Comparison of ENCODE assay signal across 15 cellular contexts in the genomic region with DNA sequence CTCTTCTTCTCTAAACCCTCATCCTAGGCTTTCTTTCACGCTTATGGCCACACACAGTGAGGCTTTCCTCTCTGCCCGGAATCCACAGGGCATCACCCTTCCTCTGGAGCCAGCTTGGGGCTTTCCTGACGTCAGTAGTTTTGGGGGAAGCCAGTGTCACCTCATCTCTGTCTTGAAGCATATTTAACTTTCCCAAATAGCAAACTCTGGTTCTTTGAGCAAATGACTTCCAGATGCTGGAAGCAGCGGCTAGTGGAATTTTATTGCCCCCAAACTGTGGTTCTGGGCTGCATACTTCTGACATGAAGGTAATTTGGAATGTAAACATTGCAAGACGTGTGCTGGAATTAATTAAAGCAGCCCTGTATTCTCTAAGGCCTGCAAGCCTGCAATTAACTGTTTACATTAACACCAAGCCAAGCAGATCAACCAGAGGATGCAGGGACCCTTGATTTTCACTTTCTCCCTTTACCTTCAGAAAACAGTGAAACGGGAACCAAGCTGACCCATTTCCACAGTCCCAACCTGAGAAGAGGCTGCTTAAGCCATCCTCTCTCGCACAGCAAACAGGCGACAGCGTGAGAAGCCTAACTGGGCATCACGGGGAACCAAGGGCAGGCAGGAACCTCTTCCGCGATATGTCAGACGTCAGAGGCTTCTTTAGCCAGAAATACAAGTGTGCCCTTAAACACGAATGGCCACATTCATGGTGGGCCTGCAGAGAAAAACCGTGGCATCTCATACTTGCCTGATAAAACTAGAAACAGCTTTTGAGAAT.
DNase-seq lines count a peak whose midpoint lies in the region; ATAC-seq and TF ChIP-seq lines count a peak whose summit lies in the region.
"Had no signal": no experiment of that assay in that cellular context is flagged by ENCODE, and none has a peak within 500 bp of the region (broad histone marks: within the 10 kb centered on the region; RNA-seq: fewer than 3 reads in every experiment).

No MANE protein-coding gene starts in this region.

- peaks cover 0 to 4% (median 0%) of the 10 kb centered on the region in 3 donors for H3K9me3 ChIP-seq in gastrocnemius medialis
- H3K9me3 ChIP-seq: colonic mucosa had no signal

- no peak overlapping the region for H3K27ac ChIP-seq in gastrocnemius medialis
- H3K27ac ChIP-seq: colonic mucosa, foreskin keratinocyte had no signal

- no peak for TF ChIP-seq POLR2A in gastrocnemius medialis (IDR thresholded peaks at IDR 0.05)

- H3K4me1 Mint-ChIP-seq in type B pancreatic cell (ENCODE audit: unreplicated experiment): peaks cover 22% of the 10 kb centered on the region
- H3K4me1 Mint-ChIP-seq: activated B cell treated with CpG ODN at 0.5 μM for 24 hours; activated naive CD4-positive, alpha-beta T cell treated with anti-CD3 and anti-CD28 coated beads, Interleukin-2, amount 50 U/mL, for 24 hours; stimulated activated memory B cell treated with anti-CD40 and anti-IgM and Interleukin-4, amounts not matched to agents 10 μg/mL and 1 μg/mL and 100 μg/mL, for 72 hours had no signal

- no peaks in the 10 kb centered on the region for H3K36me3 ChIP-seq in gastrocnemius medialis
- H3K36me3 ChIP-seq: colonic mucosa had no signal

- in situ Hi-C loops in astrocyte of the cerebellum (cut with HindIII; ENCODE audit: low sequenced_read_pairs): no loop called here
- in situ Hi-C loops in gastrocnemius medialis (cut with MboI; ENCODE audit: low sequenced_read_pairs in 4 of 4): no loop called here

- TF ChIP-seq CTCF in astrocyte of the cerebellum (IDR thresholded peaks at IDR 0.05; ENCODE audit: low read depth, low read length, missing control alignments): no peak
- no peak for TF ChIP-seq CTCF in type B pancreatic cell (conservative IDR thresholded peaks at IDR 0.05)
- TF ChIP-seq CTCF in GM10266 (IDR thresholded peaks at IDR 0.05; ENCODE audit: control insufficient read depth, insufficient read depth, low read depth, missing control alignments): no peak
- TF ChIP-seq CTCF in gastrocnemius medialis (IDR thresholded peaks at IDR 0.05 in 4 of 5, conservative IDR thresholded peaks at IDR 0.05 in 1 of 5): no peak

- H3K4me3 ChIP-seq in astrocyte of the cerebellum (ENCODE audit: low read depth, low read length) (no peak overlapping the region), gastrocnemius medialis (no peak overlapping the region)
- H3K4me3 ChIP-seq: colonic mucosa had no signal

- peak overlapping the region; percentile 25 for H3K27ac Mint-ChIP-seq in type B pancreatic cell
- H3K27ac Mint-ChIP-seq: activated B cell treated with CpG ODN at 0.5 μM for 24 hours; activated naive CD4-positive, alpha-beta T cell treated with anti-CD3 and anti-CD28 coated beads, Interleukin-2, amount 50 U/mL, for 24 hours; stimulated activated memory B cell treated with anti-CD40 and anti-IgM and Interleukin-4, amounts not matched to agents 10 μg/mL and 1 μg/mL and 100 μg/mL, for 72 hours had no signal

- peaks cover 4% of the 10 kb centered on the region for H3K27me3 Mint-ChIP-seq in type B pancreatic cell
- H3K27me3 Mint-ChIP-seq: stimulated activated memory B cell treated with anti-CD40 and anti-IgM and Interleukin-4, amounts not matched to agents 10 μg/mL and 1 μg/mL and 100 μg/mL, for 72 hours had no signal

- H3K4me1 ChIP-seq in gastrocnemius medialis: no peaks in the 10 kb centered on the region
- H3K4me1 ChIP-seq: colonic mucosa, foreskin keratinocyte had no signal

- DNase-seq in GM04504 (ENCODE audit: low read depth): peak; percentile 88
- DNase-seq in astrocyte of the cerebellum (ENCODE audit: low read depth): peak; percentile 83
- DNase-seq in hepatic stellate cell (ENCODE audit: low spot score): peak; percentile 45
- DNase-seq in type B pancreatic cell (ENCODE audit: extremely low spot score, unreplicated experiment): no peak
- DNase-seq in Kasumi-1 (lab: John Stamatoyannopoulos, UW): no peak
- no peak for DNase-seq in GM10266 (ENCODE audit: extremely low spot score)
- no peak for DNase-seq in gastrocnemius medialis
- DNase-seq: activated B cell treated with CpG ODN at 0.5 μM for 24 hours; activated CD8-positive, alpha-beta memory T cell treated with anti-CD3 and anti-CD28 coated beads, Interleukin-2, amount 50 U/mL, for 4 hours; colonic mucosa; foreskin keratinocyte; OCI-M1; stimulated activated CD4-positive, alpha-beta T cell treated with anti-CD3 and anti-CD28 coated beads, Interleukin-4, amount 100 ng/mL, for 24 hours had no signal

- no peak for ATAC-seq in gastrocnemius medialis
- ATAC-seq: foreskin keratinocyte; stimulated activated memory B cell treated with anti-CD40 and anti-IgM and Interleukin-4, amounts not matched to agents 10 μg/mL and 1 μg/mL and 100 μg/mL, for 72 hours had no signal

- no peaks in the 10 kb centered on the region for H3K9me3 Mint-ChIP-seq in type B pancreatic cell
- H3K9me3 Mint-ChIP-seq: activated naive CD4-positive, alpha-beta T cell treated with anti-CD3 and anti-CD28 coated beads, Interleukin-2, amount 50 U/mL, for 24 hours had no signal

- intact Hi-C loops in gastrocnemius medialis (cut with DNase I; ENCODE audit: low total_unique reads): no loop called here

- H3K36me3 Mint-ChIP-seq in type B pancreatic cell: peaks cover 8% of the 10 kb centered on the region
- H3K36me3 Mint-ChIP-seq: activated naive CD4-positive, alpha-beta T cell treated with anti-CD3 and anti-CD28 coated beads, Interleukin-2, amount 50 U/mL, for 24 hours; stimulated activated memory B cell treated with anti-CD40 and anti-IgM and Interleukin-4, amounts not matched to agents 10 μg/mL and 1 μg/mL and 100 μg/mL, for 72 hours had no signal

- no peaks in the 10 kb centered on the region for H3K27me3 ChIP-seq in gastrocnemius medialis
- H3K27me3 ChIP-seq: colonic mucosa, foreskin keratinocyte had no signal

- peak overlapping the region; percentile 48 for H3K4me3 Mint-ChIP-seq in type B pancreatic cell
- H3K4me3 Mint-ChIP-seq: activated B cell treated with CpG ODN at 0.5 μM for 24 hours; activated naive CD4-positive, alpha-beta T cell treated with anti-CD3 and anti-CD28 coated beads, Interleukin-2, amount 50 U/mL, for 24 hours; stimulated activated memory B cell treated with anti-CD40 and anti-IgM and Interleukin-4, amounts not matched to agents 10 μg/mL and 1 μg/mL and 100 μg/mL, for 72 hours had no signal

Comparison
In these comparisons a context has a peak if more than half of its experiments do, and no peak if none do; other contexts are left out.
1. DNase-seq: peak in GM04504 (single experiment), astrocyte of the cerebellum (single experiment) and hepatic stellate cell (single experiment); none in type B pancreatic cell (single experiment), Kasumi-1 (0 of 2), GM10266 (single experiment) and gastrocnemius medialis (0 of 2).